Comparison of ENCODE assay signal across 1 cellular context in genomic region chr16:75464130-75464918, GRCh38.
TF ChIP-seq lines count a peak whose summit lies in the region.

Gene TMEM170A (minus strand): TSS chr16:75464689. CDS start chr16:75464600, 89 bp downstream.

TF ChIP-seq in HepG2, 621 proteins besides CTCF, POLR2A, EP300 and RAD21 (continued from another document and continues in another):
- TF ChIP-seq ZBTB38 (CRISPR knock-in tag; IDR thresholded peaks at IDR 0.05) (peak; percentile 63; the same call in 1 of the 2 replicates), MYC (CRISPR knock-in tag; IDR thresholded peaks at IDR 0.05; ENCODE audit: borderline replicate concordance) (peak; percentile 79), MLX (CRISPR knock-in tag; IDR thresholded peaks at IDR 0.05) (peak; percentile 68), ZNF44 (CRISPR knock-in tag; IDR thresholded peaks at IDR 0.05) (peak; percentile 70; the same call in 1 of the 2 replicates), ZNF280B (CRISPR knock-in tag; IDR thresholded peaks at IDR 0.05; ENCODE audit: borderline replicate concordance) (peak; percentile 96), ZNF709 (CRISPR knock-in tag; IDR thresholded peaks at IDR 0.05) (peak; percentile 74; the same call in 1 of the 2 replicates), MIER2 (CRISPR knock-in tag; IDR thresholded peaks at IDR 0.05) (peak; percentile 84), ZIK1 (CRISPR knock-in tag; IDR thresholded peaks at IDR 0.05; ENCODE audit: borderline replicate concordance, low read depth) (peak; percentile 94), HIVEP1 (CRISPR knock-in tag; IDR thresholded peaks at IDR 0.05) (peak; percentile 80; the same call in 1 of the 2 replicates), POLR2AphosphoS2 (IDR thresholded peaks at IDR 0.05; ENCODE audit: low read depth, low read length) (0 out of 2 replicates have a peak, but pooled peaks have one; percentile 34), CCAR2 (optimal IDR thresholded peaks at IDR 0.05; ENCODE audit: low read depth, low read length) (no peak), ZBTB44 (CRISPR knock-in tag; IDR thresholded peaks at IDR 0.05) (peak; percentile 62; the same call in 1 of the 2 replicates), ZKSCAN5 (CRISPR knock-in tag; IDR thresholded peaks at IDR 0.05) (peak; percentile 79), MNT (IDR thresholded peaks at IDR 0.05) (peak; percentile 63; the same call in 1 of the 2 replicates), TRIM22 (IDR thresholded peaks at IDR 0.05) (no peak), ZNF264 (CRISPR knock-in tag; IDR thresholded peaks at IDR 0.05) (no peak), NCOA1 (CRISPR knock-in tag; IDR thresholded peaks at IDR 0.05) (no peak), FOXK1 (CRISPR knock-in tag; IDR thresholded peaks at IDR 0.05; ENCODE audit: borderline replicate concordance, low read depth) (peak; percentile 90; the same call in 1 of the 2 replicates), ZNF292 (CRISPR knock-in tag; IDR thresholded peaks at IDR 0.05; ENCODE audit: borderline replicate concordance, low read depth) (peak; percentile 46), ZNF30 (CRISPR knock-in tag; IDR thresholded peaks at IDR 0.05) (no peak), PHF5A (CRISPR knock-in tag; IDR thresholded peaks at IDR 0.05; ENCODE audit: low read depth, unreplicated experiment) (peak; percentile 62), ATF4 (CRISPR knock-in tag; IDR thresholded peaks at IDR 0.05) (peak in 1 of 2 experiments; percentile 77; a peak in 2 of 4 replicates), ZSCAN25 (CRISPR knock-in tag; IDR thresholded peaks at IDR 0.05) (peak; percentile 75), SMYD3 (CRISPR knock-in tag; IDR thresholded peaks at IDR 0.05) (peak; percentile 84), ZNF136 (CRISPR knock-in tag; IDR thresholded peaks at IDR 0.05; ENCODE audit: low read depth) (peak; percentile 88; the same call in 1 of the 2 replicates), MED8 (CRISPR knock-in tag; IDR thresholded peaks at IDR 0.05; ENCODE audit: insufficient replicate concordance) (peak; percentile 71), SALL2 (CRISPR knock-in tag; IDR thresholded peaks at IDR 0.05) (peak; percentile 90), ZFP36 (IDR thresholded peaks at IDR 0.05; ENCODE audit: borderline replicate concordance, low read depth, low read length, partially characterized antibody) (no peak), TOPORS (CRISPR knock-in tag; IDR thresholded peaks at IDR 0.05) (peak; percentile 74), ZBTB39 (CRISPR knock-in tag; IDR thresholded peaks at IDR 0.05) (no peak), ZNF703 (CRISPR knock-in tag; IDR thresholded peaks at IDR 0.05; ENCODE audit: borderline replicate concordance) (peak; percentile 83; the same call in 1 of the 2 replicates), MXI1 (IDR thresholded peaks at IDR 0.05; ENCODE audit: borderline replicate concordance, low read depth, low read length) (peak; percentile 87; the same call in 2 of the 3 replicates), ZNF430 (CRISPR knock-in tag; IDR thresholded peaks at IDR 0.05) (peak; percentile 96), JUNB (CRISPR knock-in tag; IDR thresholded peaks at IDR 0.05; ENCODE audit: borderline replicate concordance) (no peak), ZNF354B (CRISPR knock-in tag; IDR thresholded peaks at IDR 0.05) (0 out of 2 replicates have a peak, but pooled peaks have one; percentile 44), ZBTB33 (CRISPR knock-in tag; IDR thresholded peaks at IDR 0.05) (peak; percentile 86), DR1 (CRISPR knock-in tag; IDR thresholded peaks at IDR 0.05) (peak; percentile 58; the same call in 1 of the 2 replicates), FOXA3 (CRISPR knock-in tag; IDR thresholded peaks at IDR 0.05) (peak; percentile 83), ZNF777 (CRISPR knock-in tag; IDR thresholded peaks at IDR 0.05) (peak; percentile 80), ZNF768 (CRISPR knock-in tag; IDR thresholded peaks at IDR 0.05) (peak; percentile 51), ATF7 (IDR thresholded peaks at IDR 0.05) (no peak), ATF7 (CRISPR knock-in tag; IDR thresholded peaks at IDR 0.05) (peak; percentile 41; the same call in 1 of the 2 replicates), ZNF841 (CRISPR knock-in tag; IDR thresholded peaks at IDR 0.05; ENCODE audit: borderline replicate concordance) (no peak), ZNF512B (CRISPR knock-in tag; IDR thresholded peaks at IDR 0.05; ENCODE audit: borderline replicate concordance) (no peak), PAX8 (CRISPR knock-in tag; IDR thresholded peaks at IDR 0.05; ENCODE audit: borderline replicate concordance) (no peak), HNF1B (CRISPR knock-in tag; IDR thresholded peaks at IDR 0.05) (peak; percentile 96), RELA (CRISPR knock-in tag; IDR thresholded peaks at IDR 0.05) (peak; percentile 57; the same call in 1 of the 2 replicates), GATAD2A (CRISPR knock-in tag; IDR thresholded peaks at IDR 0.05) (peak; percentile 93), CREM (IDR thresholded peaks at IDR 0.05) (peak; percentile 68; the same call in 1 of the 2 replicates), CREM (CRISPR knock-in tag; IDR thresholded peaks at IDR 0.05) (peak; percentile 52; the same call in 1 of the 2 replicates), RFXAP (CRISPR knock-in tag; IDR thresholded peaks at IDR 0.05; ENCODE audit: borderline replicate concordance) (peak; percentile 81; the same call in 1 of the 2 replicates)
